In the genomic region with DNA sequence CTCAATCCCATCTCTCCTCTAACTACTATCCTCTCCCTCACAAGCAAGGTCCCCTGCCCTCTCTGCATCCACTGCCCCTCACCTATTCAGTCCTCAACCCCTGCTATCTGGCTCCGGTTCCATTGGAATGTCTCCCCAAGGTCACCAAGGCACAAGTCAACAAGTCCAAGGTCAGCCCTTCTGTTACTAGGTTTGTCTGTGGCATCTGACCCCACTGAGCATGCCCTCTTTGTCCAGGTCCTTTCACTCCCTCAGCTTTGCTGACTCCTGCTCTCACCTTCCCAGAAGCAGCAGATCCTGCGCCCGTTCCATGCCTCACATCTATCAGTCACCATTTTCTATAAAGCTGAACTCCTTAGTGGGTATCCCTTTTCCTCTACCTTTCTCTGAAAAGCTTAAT, we compare ENCODE assay signal across 1 cellular context.
TF ChIP-seq lines count a peak whose summit lies in the region.

No MANE protein-coding gene starts in this region.

TF ChIP-seq in HepG2, 621 proteins besides CTCF, POLR2A, EP300 and RAD21 (continued from another document and continues in another):
- TF ChIP-seq HNRNPK (IDR thresholded peaks at IDR 0.05; ENCODE audit: low read depth, low read length, poor library complexity, severe bottlenecking), result no peak
- peak; percentile 54; the same call in 1 of the 2 replicates for TF ChIP-seq CREM (IDR thresholded peaks at IDR 0.05)
- no peak for TF ChIP-seq CREM (CRISPR knock-in tag; IDR thresholded peaks at IDR 0.05)
- TF ChIP-seq NBN (conservative IDR thresholded peaks at IDR 0.05), result no peak
- TF ChIP-seq ZNF17 (CRISPR knock-in tag; IDR thresholded peaks at IDR 0.05), result no peak
- TF ChIP-seq CEBPG (CRISPR knock-in tag; IDR thresholded peaks at IDR 0.05), result no peak
- TF ChIP-seq RFX3 (CRISPR knock-in tag; IDR thresholded peaks at IDR 0.05), result no peak
- TF ChIP-seq THRA (CRISPR knock-in tag; IDR thresholded peaks at IDR 0.05; ENCODE audit: borderline replicate concordance), result peak; percentile 95; the same call in 1 of the 2 replicates
- TF ChIP-seq, protein P1, sequence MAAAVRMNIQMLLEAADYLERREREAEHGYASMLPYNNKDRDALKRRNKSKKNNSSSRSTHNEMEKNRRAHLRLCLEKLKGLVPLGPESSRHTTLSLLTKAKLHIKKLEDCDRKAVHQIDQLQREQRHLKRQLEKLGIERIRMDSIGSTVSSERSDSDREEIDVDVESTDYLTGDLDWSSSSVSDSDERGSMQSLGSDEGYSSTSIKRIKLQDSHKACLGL (CRISPR knock-in tag; IDR thresholded peaks at IDR 0.05), result no peak
- TF ChIP-seq ZNF33A (CRISPR knock-in tag; IDR thresholded peaks at IDR 0.05; ENCODE audit: borderline replicate concordance), result no peak
- TF ChIP-seq EED (CRISPR knock-in tag; IDR thresholded peaks at IDR 0.05), result no peak
- peak; percentile 64; the same call in 1 of the 2 replicates for TF ChIP-seq FOXA1 (IDR thresholded peaks at IDR 0.05)
- TF ChIP-seq FOXA1 (CRISPR knock-in tag; IDR thresholded peaks at IDR 0.05), result peak; percentile 97
- TF ChIP-seq ZNF10 (CRISPR knock-in tag; IDR thresholded peaks at IDR 0.05; ENCODE audit: borderline replicate concordance, low read depth), result no peak
- no peak for TF ChIP-seq CBX5 (CRISPR knock-in tag; IDR thresholded peaks at IDR 0.05; ENCODE audit: borderline replicate concordance)
- TF ChIP-seq RCOR2 (CRISPR knock-in tag; IDR thresholded peaks at IDR 0.05), result no peak
- TF ChIP-seq SIX1 (CRISPR knock-in tag; IDR thresholded peaks at IDR 0.05; ENCODE audit: borderline replicate concordance), result peak; percentile 48; the same call in 1 of the 2 replicates
- TF ChIP-seq ZNF3 (CRISPR knock-in tag; IDR thresholded peaks at IDR 0.05), result no peak
- TF ChIP-seq ZNF256 (CRISPR knock-in tag; conservative IDR thresholded peaks at IDR 0.05), result no peak
- TF ChIP-seq, protein P2, sequence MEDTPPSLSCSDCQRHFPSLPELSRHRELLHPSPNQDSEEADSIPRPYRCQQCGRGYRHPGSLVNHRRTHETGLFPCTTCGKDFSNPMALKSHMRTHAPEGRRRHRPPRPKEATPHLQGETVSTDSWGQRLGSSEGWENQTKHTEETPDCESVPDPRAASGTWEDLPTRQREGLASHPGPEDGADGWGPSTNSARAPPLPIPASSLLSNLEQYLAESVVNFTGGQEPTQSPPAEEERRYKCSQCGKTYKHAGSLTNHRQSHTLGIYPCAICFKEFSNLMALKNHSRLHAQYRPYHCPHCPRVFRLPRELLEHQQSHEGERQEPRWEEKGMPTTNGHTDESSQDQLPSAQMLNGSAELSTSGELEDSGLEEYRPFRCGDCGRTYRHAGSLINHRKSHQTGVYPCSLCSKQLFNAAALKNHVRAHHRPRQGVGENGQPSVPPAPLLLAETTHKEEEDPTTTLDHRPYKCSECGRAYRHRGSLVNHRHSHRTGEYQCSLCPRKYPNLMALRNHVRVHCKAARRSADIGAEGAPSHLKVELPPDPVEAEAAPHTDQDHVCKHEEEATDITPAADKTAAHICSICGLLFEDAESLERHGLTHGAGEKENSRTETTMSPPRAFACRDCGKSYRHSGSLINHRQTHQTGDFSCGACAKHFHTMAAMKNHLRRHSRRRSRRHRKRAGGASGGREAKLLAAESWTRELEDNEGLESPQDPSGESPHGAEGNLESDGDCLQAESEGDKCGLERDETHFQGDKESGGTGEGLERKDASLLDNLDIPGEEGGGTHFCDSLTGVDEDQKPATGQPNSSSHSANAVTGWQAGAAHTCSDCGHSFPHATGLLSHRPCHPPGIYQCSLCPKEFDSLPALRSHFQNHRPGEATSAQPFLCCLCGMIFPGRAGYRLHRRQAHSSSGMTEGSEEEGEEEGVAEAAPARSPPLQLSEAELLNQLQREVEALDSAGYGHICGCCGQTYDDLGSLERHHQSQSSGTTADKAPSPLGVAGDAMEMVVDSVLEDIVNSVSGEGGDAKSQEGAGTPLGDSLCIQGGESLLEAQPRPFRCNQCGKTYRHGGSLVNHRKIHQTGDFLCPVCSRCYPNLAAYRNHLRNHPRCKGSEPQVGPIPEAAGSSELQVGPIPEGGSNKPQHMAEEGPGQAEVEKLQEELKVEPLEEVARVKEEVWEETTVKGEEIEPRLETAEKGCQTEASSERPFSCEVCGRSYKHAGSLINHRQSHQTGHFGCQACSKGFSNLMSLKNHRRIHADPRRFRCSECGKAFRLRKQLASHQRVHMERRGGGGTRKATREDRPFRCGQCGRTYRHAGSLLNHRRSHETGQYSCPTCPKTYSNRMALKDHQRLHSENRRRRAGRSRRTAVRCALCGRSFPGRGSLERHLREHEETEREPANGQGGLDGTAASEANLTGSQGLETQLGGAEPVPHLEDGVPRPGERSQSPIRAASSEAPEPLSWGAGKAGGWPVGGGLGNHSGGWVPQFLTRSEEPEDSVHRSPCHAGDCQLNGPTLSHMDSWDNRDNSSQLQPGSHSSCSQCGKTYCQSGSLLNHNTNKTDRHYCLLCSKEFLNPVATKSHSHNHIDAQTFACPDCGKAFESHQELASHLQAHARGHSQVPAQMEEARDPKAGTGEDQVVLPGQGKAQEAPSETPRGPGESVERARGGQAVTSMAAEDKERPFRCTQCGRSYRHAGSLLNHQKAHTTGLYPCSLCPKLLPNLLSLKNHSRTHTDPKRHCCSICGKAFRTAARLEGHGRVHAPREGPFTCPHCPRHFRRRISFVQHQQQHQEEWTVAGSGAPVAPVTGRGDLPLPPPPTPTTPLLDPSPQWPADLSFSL (CRISPR knock-in tag; IDR thresholded peaks at IDR 0.05), result no peak
- TF ChIP-seq PBX2 (CRISPR knock-in tag; IDR thresholded peaks at IDR 0.05), result no peak
- peak; percentile 96 for TF ChIP-seq TEAD3 (CRISPR knock-in tag; optimal IDR thresholded peaks at IDR 0.05; ENCODE audit: borderline replicate concordance)
- no peak for TF ChIP-seq HNRNPLL (IDR thresholded peaks at IDR 0.05; ENCODE audit: low read depth, low read length, poor library complexity, severe bottlenecking)
- TF ChIP-seq, protein P3, sequence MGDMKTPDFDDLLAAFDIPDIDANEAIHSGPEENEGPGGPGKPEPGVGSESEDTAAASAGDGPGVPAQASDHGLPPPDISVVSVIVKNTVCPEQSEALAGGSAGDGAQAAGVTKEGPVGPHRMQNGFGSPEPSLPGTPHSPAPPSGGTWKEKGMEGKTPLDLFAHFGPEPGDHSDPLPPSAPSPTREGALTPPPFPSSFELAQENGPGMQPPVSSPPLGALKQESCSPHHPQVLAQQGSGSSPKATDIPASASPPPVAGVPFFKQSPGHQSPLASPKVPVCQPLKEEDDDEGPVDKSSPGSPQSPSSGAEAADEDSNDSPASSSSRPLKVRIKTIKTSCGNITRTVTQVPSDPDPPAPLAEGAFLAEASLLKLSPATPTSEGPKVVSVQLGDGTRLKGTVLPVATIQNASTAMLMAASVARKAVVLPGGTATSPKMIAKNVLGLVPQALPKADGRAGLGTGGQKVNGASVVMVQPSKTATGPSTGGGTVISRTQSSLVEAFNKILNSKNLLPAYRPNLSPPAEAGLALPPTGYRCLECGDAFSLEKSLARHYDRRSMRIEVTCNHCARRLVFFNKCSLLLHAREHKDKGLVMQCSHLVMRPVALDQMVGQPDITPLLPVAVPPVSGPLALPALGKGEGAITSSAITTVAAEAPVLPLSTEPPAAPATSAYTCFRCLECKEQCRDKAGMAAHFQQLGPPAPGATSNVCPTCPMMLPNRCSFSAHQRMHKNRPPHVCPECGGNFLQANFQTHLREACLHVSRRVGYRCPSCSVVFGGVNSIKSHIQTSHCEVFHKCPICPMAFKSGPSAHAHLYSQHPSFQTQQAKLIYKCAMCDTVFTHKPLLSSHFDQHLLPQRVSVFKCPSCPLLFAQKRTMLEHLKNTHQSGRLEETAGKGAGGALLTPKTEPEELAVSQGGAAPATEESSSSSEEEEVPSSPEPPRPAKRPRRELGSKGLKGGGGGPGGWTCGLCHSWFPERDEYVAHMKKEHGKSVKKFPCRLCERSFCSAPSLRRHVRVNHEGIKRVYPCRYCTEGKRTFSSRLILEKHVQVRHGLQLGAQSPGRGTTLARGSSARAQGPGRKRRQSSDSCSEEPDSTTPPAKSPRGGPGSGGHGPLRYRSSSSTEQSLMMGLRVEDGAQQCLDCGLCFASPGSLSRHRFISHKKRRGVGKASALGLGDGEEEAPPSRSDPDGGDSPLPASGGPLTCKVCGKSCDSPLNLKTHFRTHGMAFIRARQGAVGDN (CRISPR knock-in tag; IDR thresholded peaks at IDR 0.05), result no peak
- no peak for TF ChIP-seq TFDP1 (CRISPR knock-in tag; IDR thresholded peaks at IDR 0.05; ENCODE audit: borderline replicate concordance)
- TF ChIP-seq SOX13 (IDR thresholded peaks at IDR 0.05), result no peak
- peak in 1 of 2 experiments; percentile 89; a peak in 3 of 4 replicates for TF ChIP-seq SOX13 (CRISPR knock-in tag; conservative IDR thresholded peaks at IDR 0.05 in 1 of 2, IDR thresholded peaks at IDR 0.05 in 1 of 2)
- no peak for TF ChIP-seq ZNF234 (CRISPR knock-in tag; conservative IDR thresholded peaks at IDR 0.05)
- TF ChIP-seq TRIM22 (IDR thresholded peaks at IDR 0.05), result no peak
- no peak for TF ChIP-seq ZNF784 (CRISPR knock-in tag; IDR thresholded peaks at IDR 0.05; ENCODE audit: borderline replicate concordance)
- TF ChIP-seq NFRKB (IDR thresholded peaks at IDR 0.05), result no peak
- TF ChIP-seq HMG20B (CRISPR knock-in tag; conservative IDR thresholded peaks at IDR 0.05), result peak; percentile 55; the same call in 1 of the 2 replicates
- no peak for TF ChIP-seq NR3C1 (CRISPR knock-in tag; IDR thresholded peaks at IDR 0.05)
- peak; percentile 34 for TF ChIP-seq MAFF (IDR thresholded peaks at IDR 0.05; ENCODE audit: low read depth, low read length)
- TF ChIP-seq JDP2 (CRISPR knock-in tag; IDR thresholded peaks at IDR 0.05; ENCODE audit: borderline replicate concordance), result no peak; the same call in 1 of the 2 replicates
- no peak for TF ChIP-seq ZNF276 (CRISPR knock-in tag; IDR thresholded peaks at IDR 0.05; ENCODE audit: low read depth)
- TF ChIP-seq ZNF850 (CRISPR knock-in tag; conservative IDR thresholded peaks at IDR 0.05), result no peak
- TF ChIP-seq ZNF781 (CRISPR knock-in tag; IDR thresholded peaks at IDR 0.05; ENCODE audit: borderline replicate concordance, not compliant biosample characterization), result no peak
- TF ChIP-seq THAP8 (CRISPR knock-in tag; IDR thresholded peaks at IDR 0.05; ENCODE audit: borderline replicate concordance), result no peak
- peak; percentile 79; the same call in 1 of the 2 replicates for TF ChIP-seq MIER3 (CRISPR knock-in tag; IDR thresholded peaks at IDR 0.05; ENCODE audit: borderline replicate concordance)
- no peak; the same call in 1 of the 2 replicates for TF ChIP-seq GABPB1 (CRISPR knock-in tag; IDR thresholded peaks at IDR 0.05)
- no peak for TF ChIP-seq IKZF4 (CRISPR knock-in tag; IDR thresholded peaks at IDR 0.05; ENCODE audit: borderline replicate concordance, low read depth, not compliant biosample characterization)
